8 cellular contexts compared by ENCODE assay signal in the genomic region with DNA sequence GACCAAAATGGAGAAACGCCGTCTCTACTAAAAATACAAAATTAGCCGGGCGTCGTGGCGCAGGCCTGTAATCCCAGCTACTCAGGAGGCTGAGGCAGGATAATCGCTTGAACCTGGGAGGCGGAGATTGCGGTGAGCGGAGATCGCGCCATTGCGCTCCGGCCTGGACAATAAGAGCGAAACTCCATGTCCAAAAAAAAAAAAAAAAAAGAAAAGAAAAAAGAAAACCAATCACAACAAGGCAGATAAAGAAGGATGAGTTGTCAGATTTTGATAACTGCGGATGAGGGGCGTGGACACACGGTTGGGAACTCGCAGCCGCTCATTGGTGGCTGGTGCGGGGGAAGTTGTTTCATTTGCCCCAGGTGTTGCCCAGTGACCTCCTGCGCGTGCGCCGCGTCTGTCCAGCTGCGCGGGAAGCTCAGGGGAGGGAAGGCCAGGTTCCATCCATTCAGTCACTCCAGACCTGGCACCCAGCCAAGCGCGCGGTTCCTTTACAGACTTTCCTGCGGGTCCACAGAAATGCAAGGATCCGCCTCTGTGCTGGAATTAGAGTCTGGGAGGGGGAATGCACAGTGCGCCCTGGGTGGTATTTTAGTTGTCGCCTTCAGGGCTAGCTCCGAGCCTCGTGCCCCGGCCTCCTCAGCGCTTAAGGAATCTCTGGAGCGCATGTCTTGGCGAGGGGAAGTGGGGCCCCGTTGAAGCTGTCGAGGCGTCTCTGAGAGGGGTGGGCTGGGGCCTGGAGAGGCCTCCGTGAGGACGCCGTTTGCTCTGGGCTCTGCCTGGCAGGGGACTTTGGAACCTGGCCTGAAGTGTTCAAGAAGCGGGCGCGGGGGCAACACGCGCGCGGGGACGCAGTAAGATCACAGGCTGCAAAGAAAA. TPM values are rescaled to one million over a fixed set of nuclear protein-coding genes. Genes with fewer than 3 reads are reported as not detected.
DNase-seq lines count a peak whose midpoint lies in the region; ATAC-seq and TF ChIP-seq lines count a peak whose summit lies in the region.

No MANE protein-coding gene starts in this region.

- H3K9me2 ChIP-seq in HCT116 (ENCODE audit: insufficient read depth): no peaks in the 10 kb centered on the region

- peaks cover 5 to 35% (median 8%) of the 10 kb centered on the region in 4 donors for H3K4me1 Mint-ChIP-seq in CD4-positive, CD25-positive, alpha-beta regulatory T cell
- peaks cover 8% of the 10 kb centered on the region for H3K4me1 Mint-ChIP-seq in activated T-helper 17 cell treated with anti-CD3 and anti-CD28 coated beads, Interleukin-2, amount 50 U/mL, for 72 hours
- peaks cover 24% of the 10 kb centered on the region for H3K4me1 Mint-ChIP-seq in neural crest cell

- intact Hi-C loops in HCT116 (cut with micrococcal nuclease): no loop called here

- no peak for TF ChIP-seq RAD21 in HCT116 (IDR thresholded peaks at IDR 0.05; ENCODE audit: low read depth)

- no peak for TF ChIP-seq POLR2A in HCT116 (IDR thresholded peaks at IDR 0.05; ENCODE audit: borderline replicate concordance, extremely low read depth, insufficient read depth, insufficient read length)

- peak overlapping the region; percentile 81 for H3K4me2 ChIP-seq in HCT116 (ENCODE audit: low read length)

- H3K4me1 ChIP-seq in CD4-positive, CD25-positive, alpha-beta regulatory T cell (ENCODE audit: control insufficient read depth, insufficient read depth, low read length, poor library complexity, severe bottlenecking): peaks cover 31% of the 10 kb centered on the region
- peaks cover 29 to 48% of the 10 kb centered on the region in 2 experiments for H3K4me1 ChIP-seq in HCT116 (ENCODE audit: control insufficient read depth in 1 of 2, insufficient read depth in 2 of 2, low read length in 2 of 2)

- no peaks in the 10 kb centered on the region for H3K27me3 ChIP-seq in CD4-positive, CD25-positive, alpha-beta regulatory T cell (ENCODE audit: control insufficient read depth, insufficient read depth, low read length)
- H3K27me3 ChIP-seq in HCT116 (ENCODE audit: insufficient read depth, low read length): no peaks in the 10 kb centered on the region

- H3K4me3 Mint-ChIP-seq in CD4-positive, CD25-positive, alpha-beta regulatory T cell: peak overlapping the region; percentile 87 to 94 (median 90)
- peak overlapping the region; percentile 79 for H3K4me3 Mint-ChIP-seq in activated T-helper 17 cell treated with anti-CD3 and anti-CD28 coated beads, Interleukin-2, amount 50 U/mL, for 72 hours
- peak overlapping the region; percentile 86 for H3K4me3 Mint-ChIP-seq in neural crest cell

- H3K36me3 Mint-ChIP-seq in CD4-positive, CD25-positive, alpha-beta regulatory T cell: no peaks in the 10 kb centered on the region
- H3K36me3 Mint-ChIP-seq in activated T-helper 17 cell treated with anti-CD3 and anti-CD28 coated beads, Interleukin-2, amount 50 U/mL, for 72 hours (ENCODE audit: low read depth): peaks cover 13% of the 10 kb centered on the region
- no peaks in the 10 kb centered on the region for H3K36me3 Mint-ChIP-seq in neural crest cell (ENCODE audit: low read depth)

- H3K27ac ChIP-seq in CD4-positive, CD25-positive, alpha-beta regulatory T cell (ENCODE audit: insufficient read depth, low read length, poor library complexity, severe bottlenecking): peak overlapping the region; percentile 78
- H3K27ac ChIP-seq in HCT116 (ENCODE audit: low read depth, low read length): no peak overlapping the region; the same call in 1 of the 2 replicates

- no peaks in the 10 kb centered on the region for H4K20me1 ChIP-seq in HCT116 (ENCODE audit: insufficient read depth)

- POLR2A ChIA-PET in HCT116 (lab: Charles Lee): no interaction called here

- CTCF ChIA-PET in HCT116 (lab: Charles Lee): interaction anchor here (1.2 to 1.7 kb wide), 3 partner anchors 19 to 131 kb away, joined by 3 to 5 read pairs (median 4); a partner anchor contains a TSS

- no peaks in the 10 kb centered on the region for H3K9me3 ChIP-seq in CD4-positive, CD25-positive, alpha-beta regulatory T cell (ENCODE audit: control insufficient read depth in 2 of 2, low read length in 2 of 2)
- no peaks in the 10 kb centered on the region for H3K9me3 ChIP-seq in HCT116 (ENCODE audit: control insufficient read depth in 1 of 2, insufficient read depth in 1 of 2, low read depth in 1 of 2, low read length in 2 of 2)

- no TSS peak for BruUV-seq in HCT116 (replicated peaks; lab: Mats Ljungman, UMichigan)

- RAD21 ChIA-PET in HCT116 (lab: Charles Lee; ENCODE audit: low non-redundant PET in 1 of 2, low total read pairs in 2 of 2, uncharacterized antibody in 2 of 2, unreplicated experiment in 2 of 2): interaction anchor here in 1 of 2 experiments (0.6 kb wide), 1 partner anchor 18 kb away, joined by 3 read pairs; no protein-coding TSS in a partner anchor

- no peaks in the 10 kb centered on the region for H3K27me3 Mint-ChIP-seq in CD4-positive, CD25-positive, alpha-beta regulatory T cell
- no peaks in the 10 kb centered on the region for H3K27me3 Mint-ChIP-seq in activated T-helper 17 cell treated with anti-CD3 and anti-CD28 coated beads, Interleukin-2, amount 50 U/mL, for 72 hours
- peaks cover 32% of the 10 kb centered on the region for H3K27me3 Mint-ChIP-seq in neural crest cell (ENCODE audit: low read depth)

- no peak overlapping the region for H2AFZ ChIP-seq in HCT116 (ENCODE audit: low read depth, low read length, poor library complexity, severe bottlenecking)

- DNase-seq in CD4-positive, CD25-positive, alpha-beta regulatory T cell: peak in 2 of 3 donors; percentile 33 to 34
- DNase-seq in HCT116 (ENCODE audit: low read depth, low spot score) (no peak), NCI-H510A treated with DMSO at 0.1 percent for 48 hours (lab: John Stamatoyannopoulos, UW) (peak; percentile 80), fibroblast of pulmonary artery (ENCODE audit: low read depth) (peak; percentile 50), neural crest cell (ENCODE audit: low read depth, low spot score) (no peak), midbrain (lab: John Stamatoyannopoulos, UW) (no peak), dedifferentiated amniotic fluid mesenchymal stem cell (ENCODE audit: extremely low spot score) (no peak)

- H3K36me3 ChIP-seq in CD4-positive, CD25-positive, alpha-beta regulatory T cell (ENCODE audit: control insufficient read depth, insufficient read depth, low read length): peaks cover 5% of the 10 kb centered on the region
- no peaks in the 10 kb centered on the region for H3K36me3 ChIP-seq in HCT116 (ENCODE audit: control insufficient read depth in 1 of 2, insufficient read depth in 2 of 2, low read length in 2 of 2)

- H3K9ac ChIP-seq in HCT116 (ENCODE audit: low read length): peak overlapping the region; percentile 49

- peak overlapping the region; percentile 80 to 87 (median 85) for H3K27ac Mint-ChIP-seq in CD4-positive, CD25-positive, alpha-beta regulatory T cell
- peak overlapping the region; percentile 82 for H3K27ac Mint-ChIP-seq in activated T-helper 17 cell treated with anti-CD3 and anti-CD28 coated beads, Interleukin-2, amount 50 U/mL, for 72 hours
- H3K27ac Mint-ChIP-seq in neural crest cell (ENCODE audit: unreplicated experiment): no peak overlapping the region

- ATAC-seq in CD4-positive, CD25-positive, alpha-beta regulatory T cell (ENCODE audit: low read depth in 2 of 2): peak in 1 of 2 donors; percentile 1
- peak; percentile 18 for ATAC-seq in HCT116
- peak; percentile 38 for ATAC-seq in activated T-helper 17 cell treated with anti-CD3 and anti-CD28 coated beads, Interleukin-2, amount 50 U/mL, for 72 hours (replicated peaks)

- peak overlapping the region; percentile 59 for H3K4me3 ChIP-seq in CD4-positive, CD25-positive, alpha-beta regulatory T cell (ENCODE audit: low read depth, low read length)
- peak overlapping the region; percentile 21 to 47 for H3K4me3 ChIP-seq in HCT116 (replicated peaks in 1 of 2; ENCODE audit: low read depth in 1 of 2, low read length in 2 of 2)
- H3K4me3 ChIP-seq in fibroblast of pulmonary artery (replicated peaks; ENCODE audit: low read depth, low read length): peak overlapping the region; percentile 55

- H3K9me3 Mint-ChIP-seq in CD4-positive, CD25-positive, alpha-beta regulatory T cell: no peaks in the 10 kb centered on the region
- no peaks in the 10 kb centered on the region for H3K9me3 Mint-ChIP-seq in activated T-helper 17 cell treated with anti-CD3 and anti-CD28 coated beads, Interleukin-2, amount 50 U/mL, for 72 hours
- H3K9me3 Mint-ChIP-seq in neural crest cell: no peaks in the 10 kb centered on the region

- no peaks in the 10 kb centered on the region for H3K79me2 ChIP-seq in HCT116 (ENCODE audit: insufficient read depth, low read length)

- no peak for TF ChIP-seq CTCF in HCT116 (IDR thresholded peaks at IDR 0.05 in 2 of 3, conservative IDR thresholded peaks at IDR 0.05 in 1 of 3; ENCODE audit: borderline replicate concordance in 1 of 3, insufficient read depth in 1 of 3, low read depth in 2 of 3, low read length in 2 of 3)
- no peak for TF ChIP-seq CTCF in fibroblast of pulmonary artery (IDR thresholded peaks at IDR 0.05; ENCODE audit: low read length, missing control alignments)
- TF ChIP-seq CTCF in neural crest cell (conservative IDR thresholded peaks at IDR 0.05): no peak

RNA-seq across cellular contexts. Expression of a gene that starts 0.7 kb away (rescaled TPM):
- 23.4 TPM for total RNA-seq in CD4-positive, CD25-positive, alpha-beta regulatory T cell
- polyA plus RNA-seq in CD4-positive, CD25-positive, alpha-beta regulatory T cell: 100 to 1,000 TPM; 111 to 163 (median 127) TPM
- total RNA-seq in HCT116 (2021; ENCODE audit: unreplicated experiment) (1.5 TPM), neural crest cell (9.1 and 9.9 TPM in 2 replicates)
- polyA plus RNA-seq in HCT116 (2012): 0.95 and 1.5 TPM in 2 replicates
- 10 to 100 TPM; 46.1 to 50.4 TPM for total RNA-seq in activated T-helper 17 cell treated with anti-CD3 and anti-CD28 coated beads, Interleukin-2, amount 50 U/mL, for 72 hours

RNA-seq across cellular contexts. Expression of a gene that starts 6.6 kb away (rescaled TPM):
- total RNA-seq in CD4-positive, CD25-positive, alpha-beta regulatory T cell: 1.9 TPM
- under 1 TPM in 3 of 4 donors, not detected in 1; 0.17 to 0.30 (median 0.30) TPM for polyA plus RNA-seq in CD4-positive, CD25-positive, alpha-beta regulatory T cell
- total RNA-seq in HCT116 (2021; ENCODE audit: unreplicated experiment) (0.10 TPM), neural crest cell (0.44 and 0.61 TPM in 2 replicates)
- 0.69 and 0.74 TPM in 2 replicates for polyA plus RNA-seq in HCT116 (2012)
- total RNA-seq in activated T-helper 17 cell treated with anti-CD3 and anti-CD28 coated beads, Interleukin-2, amount 50 U/mL, for 72 hours: 1 to 10 TPM; 2.4 to 2.7 TPM

RNA-seq across cellular contexts. Expression of a gene that starts 8.1 kb away (rescaled TPM):
- 27.7 TPM for total RNA-seq in CD4-positive, CD25-positive, alpha-beta regulatory T cell
- polyA plus RNA-seq in CD4-positive, CD25-positive, alpha-beta regulatory T cell: 10 to 100 TPM; 17.6 to 22.6 (median 21.6) TPM
- total RNA-seq in HCT116 (2021; ENCODE audit: unreplicated experiment) (21.5 TPM), neural crest cell (30.7 and 32.2 TPM in 2 replicates)
- polyA plus RNA-seq in HCT116 (2012): 14.1 and 16.4 TPM in 2 replicates
- total RNA-seq in activated T-helper 17 cell treated with anti-CD3 and anti-CD28 coated beads, Interleukin-2, amount 50 U/mL, for 72 hours: 10 to 100 TPM; 18.4 to 30.9 TPM

RNA-seq across cellular contexts. Expression of a gene that starts 43.7 kb away (rescaled TPM):
- total RNA-seq in CD4-positive, CD25-positive, alpha-beta regulatory T cell: 24.4 TPM
- 10 to 100 TPM; 14.5 to 17.3 (median 15.7) TPM for polyA plus RNA-seq in CD4-positive, CD25-positive, alpha-beta regulatory T cell
- 29.1 TPM for total RNA-seq in HCT116 (2021; ENCODE audit: unreplicated experiment)
- polyA plus RNA-seq in HCT116 (2012): 36.0 and 37.7 TPM in 2 replicates
- 10 to 100 TPM; 35.9 to 38.7 TPM for total RNA-seq in activated T-helper 17 cell treated with anti-CD3 and anti-CD28 coated beads, Interleukin-2, amount 50 U/mL, for 72 hours
- total RNA-seq in neural crest cell: 24.2 and 25.5 TPM in 2 replicates

RNA-seq across cellular contexts. Expression of a gene that starts 44.1 kb away (rescaled TPM):
- 32.6 TPM for total RNA-seq in CD4-positive, CD25-positive, alpha-beta regulatory T cell
- polyA plus RNA-seq in CD4-positive, CD25-positive, alpha-beta regulatory T cell: 10 to 100 TPM; 23.7 to 32.7 (median 29.4) TPM
- 36.1 TPM for total RNA-seq in HCT116 (2021; ENCODE audit: unreplicated experiment)
- 37.1 and 40.5 TPM in 2 replicates for polyA plus RNA-seq in HCT116 (2012)
- 10 to 100 TPM; 30.3 to 34.3 TPM for total RNA-seq in activated T-helper 17 cell treated with anti-CD3 and anti-CD28 coated beads, Interleukin-2, amount 50 U/mL, for 72 hours
- total RNA-seq in neural crest cell: 39.3 and 44.5 TPM in 2 replicates

Comparison
In these comparisons a context has a peak if more than half of its experiments do, and no peak if none do; other contexts are left out.
1. DNase-seq: peak in CD4-positive, CD25-positive, alpha-beta regulatory T cell (2 of 3), NCI-H510A treated with DMSO at 0.1 percent for 48 hours (single experiment) and fibroblast of pulmonary artery (single experiment); none in HCT116 (single experiment), neural crest cell (single experiment), midbrain (single experiment) and dedifferentiated amniotic fluid mesenchymal stem cell (single experiment).
2. Peak in every context shown above with its lines, with median percentiles within 50 percentile points of each other: H3K4me3 ChIP-seq and H3K4me3 Mint-ChIP-seq.